In genomic region chr11:63553759-63554158, GRCh38 we compare ENCODE assay signal across 9 cellular contexts. TPM values are rescaled to one million over a fixed set of nuclear protein-coding genes. Genes with fewer than 3 reads are reported as not detected.
DNase-seq lines count a peak whose midpoint lies in the region; ATAC-seq and TF ChIP-seq lines count a peak whose summit lies in the region.
"Had no signal": no experiment of that assay in that cellular context is flagged by ENCODE, and none has a peak within 500 bp of the region (broad histone marks: within the 10 kb centered on the region; RNA-seq: fewer than 3 reads in every experiment).

No MANE protein-coding gene starts in this region.

- H3K9me3 Mint-ChIP-seq in activated CD8-positive, alpha-beta memory T cell treated with anti-CD3 and anti-CD28 coated beads, Interleukin-2, amount 10 ng/mL, durations not matched to agents 7 days and 5 days (ENCODE audit: low read depth): no peaks in the 10 kb centered on the region
- no peaks in the 10 kb centered on the region for H3K9me3 Mint-ChIP-seq in neural progenitor cell

- H3K27me3 Mint-ChIP-seq in activated CD8-positive, alpha-beta memory T cell treated with anti-CD3 and anti-CD28 coated beads, Interleukin-2, amount 10 ng/mL, durations not matched to agents 7 days and 5 days: no peaks in the 10 kb centered on the region
- peaks cover 7% of the 10 kb centered on the region for H3K27me3 Mint-ChIP-seq in neural progenitor cell (ENCODE audit: insufficient read depth, low read depth)

- H3K36me3 Mint-ChIP-seq in activated CD8-positive, alpha-beta memory T cell treated with anti-CD3 and anti-CD28 coated beads, Interleukin-2, amount 10 ng/mL, durations not matched to agents 7 days and 5 days: peaks cover 3% of the 10 kb centered on the region
- H3K36me3 Mint-ChIP-seq in neural progenitor cell: no peaks in the 10 kb centered on the region

- peaks cover 4% of the 10 kb centered on the region for H3K4me1 ChIP-seq in neural progenitor cell
- H3K4me1 ChIP-seq in vagina: no peaks in the 10 kb centered on the region
- H3K4me1 ChIP-seq: foreskin keratinocyte had no signal

- no peak overlapping the region for H3K9ac ChIP-seq in neural progenitor cell

- H2AFZ ChIP-seq in neural progenitor cell (replicated peaks): no peak overlapping the region

- H3F3A ChIP-seq in neural progenitor cell (ENCODE audit: low read depth): no peaks in the 10 kb centered on the region

- H4K20me1 ChIP-seq in neural progenitor cell (ENCODE audit: low read depth): no peaks in the 10 kb centered on the region

- ATAC-seq in GM19025 (IDR thresholded peaks at IDR 0.05; ENCODE audit: low read depth, unreplicated experiment) (peak; percentile 75), HG03196 (IDR thresholded peaks at IDR 0.05; ENCODE audit: unreplicated experiment) (peak; percentile 55), GM21360 (IDR thresholded peaks at IDR 0.05; ENCODE audit: unreplicated experiment) (no peak), left colon (no peak)
- ATAC-seq in activated CD8-positive, alpha-beta memory T cell treated with anti-CD3 and anti-CD28 coated beads, Interleukin-2, amount 10 ng/mL, durations not matched to agents 7 days and 5 days: peak; percentile 79
- ATAC-seq: foreskin keratinocyte had no signal

- peak overlapping the region; percentile 88 for H3K27ac Mint-ChIP-seq in activated CD8-positive, alpha-beta memory T cell treated with anti-CD3 and anti-CD28 coated beads, Interleukin-2, amount 10 ng/mL, durations not matched to agents 7 days and 5 days
- H3K27ac Mint-ChIP-seq in neural progenitor cell: peak overlapping the region; percentile 81

- no peaks in the 10 kb centered on the region for H3K36me3 ChIP-seq in neural progenitor cell
- no peaks in the 10 kb centered on the region for H3K36me3 ChIP-seq in vagina

- no peak overlapping the region for H3K4me2 ChIP-seq in neural progenitor cell

- H3K4me3 Mint-ChIP-seq in activated CD8-positive, alpha-beta memory T cell treated with anti-CD3 and anti-CD28 coated beads, Interleukin-2, amount 10 ng/mL, durations not matched to agents 7 days and 5 days: peak overlapping the region; percentile 50
- peak overlapping the region; percentile 59 for H3K4me3 Mint-ChIP-seq in neural progenitor cell

- H3K4me3 ChIP-seq in neural progenitor cell (no peak overlapping the region), vagina (no peak overlapping the region)

- peak; percentile 83 for DNase-seq in activated CD8-positive, alpha-beta memory T cell treated with anti-CD3 and anti-CD28 coated beads, Interleukin-2, amount 10 ng/mL, durations not matched to agents 7 days and 5 days
- DNase-seq in neural progenitor cell (ENCODE audit: low spot score): no peak
- DNase-seq in left colon: no peak
- no peak for DNase-seq in NCI-H748 (lab: John Stamatoyannopoulos, UW; ENCODE audit: unreplicated experiment)
- no peak for DNase-seq in vagina (ENCODE audit: extremely low spot score in 2 of 2)

- no peak for TF ChIP-seq CTCF in neural progenitor cell (IDR thresholded peaks at IDR 0.05)
- no peak for TF ChIP-seq CTCF in vagina (IDR thresholded peaks at IDR 0.05)

- intact Hi-C loops in left colon (cut with DNase I, micrococcal nuclease) (no loop called here), vagina (cut with DNase I) (no loop called here)

- TF ChIP-seq POLR2A in vagina (IDR thresholded peaks at IDR 0.05): no peak

- H3K27ac ChIP-seq in neural progenitor cell (no peak overlapping the region), vagina (no peak overlapping the region)
- H3K27ac ChIP-seq: foreskin keratinocyte had no signal

- CTCF ChIA-PET in activated CD8-positive, alpha-beta memory T cell treated with anti-CD3 and anti-CD28 coated beads, Interleukin-2, amount 10 ng/mL, durations not matched to agents 7 days and 5 days (lab: Charles Lee): interaction anchor here (1.3 to 4.3 kb wide), 5 partner anchors 10 to 22 kb away, joined by 4 to 46 read pairs (median 5); partner anchors contain the start of gene PLAAT4

- H3K9me3 ChIP-seq in neural progenitor cell (ENCODE audit: low read depth): no peaks in the 10 kb centered on the region
- H3K9me3 ChIP-seq in vagina: no peaks in the 10 kb centered on the region

- H3K4me1 Mint-ChIP-seq in activated CD8-positive, alpha-beta memory T cell treated with anti-CD3 and anti-CD28 coated beads, Interleukin-2, amount 10 ng/mL, durations not matched to agents 7 days and 5 days: peaks cover 51% of the 10 kb centered on the region
- H3K4me1 Mint-ChIP-seq in neural progenitor cell: peaks cover 28% of the 10 kb centered on the region

- H3K27me3 ChIP-seq in neural progenitor cell (no peaks in the 10 kb centered on the region), vagina (no peaks in the 10 kb centered on the region)
- H3K27me3 ChIP-seq: foreskin keratinocyte had no signal

- no peaks in the 10 kb centered on the region for H3K79me2 ChIP-seq in neural progenitor cell (ENCODE audit: low read depth)

RNA-seq across cellular contexts. Expression of gene PLAAT2, which starts 9.4 kb away (rescaled TPM):
- total RNA-seq in activated CD8-positive, alpha-beta memory T cell treated with anti-CD3 and anti-CD28 coated beads, Interleukin-2, amount 10 ng/mL, durations not matched to agents 7 days and 5 days: 1 to 10 TPM in 1 of 2 experiments, under 1 TPM in 1; 0.73 to 1.3 TPM
- not detected in 2 replicates for total RNA-seq in neural progenitor cell (ENCODE audit: low replicate concordance)
- 10 to 100 TPM in 1 of 2 donors, 1 to 10 TPM in 1; 3.8 to 53.6 TPM for total RNA-seq in left colon
- total RNA-seq in vagina: not detected
- total RNA-seq: foreskin keratinocyte had no signal

RNA-seq across cellular contexts. Expression of gene PLAAT4, which starts 17.2 kb away (rescaled TPM):
- total RNA-seq in activated CD8-positive, alpha-beta memory T cell treated with anti-CD3 and anti-CD28 coated beads, Interleukin-2, amount 10 ng/mL, durations not matched to agents 7 days and 5 days: 100 to 1,000 TPM in 1 of 2 experiments, 10 to 100 TPM in 1; 85.3 to 128 TPM
- total RNA-seq in neural progenitor cell (ENCODE audit: low replicate concordance) (not detected in 2 replicates), left colon (10 to 100 TPM; 43.9 to 51.4 TPM), vagina (43.5 TPM)

RNA-seq across cellular contexts. Expression of gene LGALS12, which starts 47.9 kb away (rescaled TPM):
- total RNA-seq in activated CD8-positive, alpha-beta memory T cell treated with anti-CD3 and anti-CD28 coated beads, Interleukin-2, amount 10 ng/mL, durations not matched to agents 7 days and 5 days: under 1 TPM; 0.23 to 0.29 TPM
- total RNA-seq in neural progenitor cell (ENCODE audit: low replicate concordance) (not detected in 2 replicates), left colon (under 1 TPM; 0.18 to 0.36 TPM), vagina (2.7 TPM)
- total RNA-seq: foreskin keratinocyte had no signal

Comparison
In these comparisons a context has a peak if more than half of its experiments do, and no peak if none do; other contexts are left out.
1. ATAC-seq: peak in GM19025 (single experiment), HG03196 (single experiment) and activated CD8-positive, alpha-beta memory T cell treated with anti-CD3 and anti-CD28 coated beads, Interleukin-2, amount 10 ng/mL, durations not matched to agents 7 days and 5 days (single experiment); none in GM21360 (single experiment) and left colon (single experiment).
2. RNA of gene PLAAT4, which starts 17.2 kb away (total RNA-seq): 85.3 to 128 TPM in activated CD8-positive, alpha-beta memory T cell treated with anti-CD3 and anti-CD28 coated beads, Interleukin-2, amount 10 ng/mL, durations not matched to agents 7 days and 5 days, 43.9 to 51.4 TPM in left colon and 43.5 TPM in vagina (single experiment); not detected in neural progenitor cell; every median in the first group is over 10 times any median in the second.